Comparison of ENCODE assay signal across 8 cellular contexts in the genomic region with DNA sequence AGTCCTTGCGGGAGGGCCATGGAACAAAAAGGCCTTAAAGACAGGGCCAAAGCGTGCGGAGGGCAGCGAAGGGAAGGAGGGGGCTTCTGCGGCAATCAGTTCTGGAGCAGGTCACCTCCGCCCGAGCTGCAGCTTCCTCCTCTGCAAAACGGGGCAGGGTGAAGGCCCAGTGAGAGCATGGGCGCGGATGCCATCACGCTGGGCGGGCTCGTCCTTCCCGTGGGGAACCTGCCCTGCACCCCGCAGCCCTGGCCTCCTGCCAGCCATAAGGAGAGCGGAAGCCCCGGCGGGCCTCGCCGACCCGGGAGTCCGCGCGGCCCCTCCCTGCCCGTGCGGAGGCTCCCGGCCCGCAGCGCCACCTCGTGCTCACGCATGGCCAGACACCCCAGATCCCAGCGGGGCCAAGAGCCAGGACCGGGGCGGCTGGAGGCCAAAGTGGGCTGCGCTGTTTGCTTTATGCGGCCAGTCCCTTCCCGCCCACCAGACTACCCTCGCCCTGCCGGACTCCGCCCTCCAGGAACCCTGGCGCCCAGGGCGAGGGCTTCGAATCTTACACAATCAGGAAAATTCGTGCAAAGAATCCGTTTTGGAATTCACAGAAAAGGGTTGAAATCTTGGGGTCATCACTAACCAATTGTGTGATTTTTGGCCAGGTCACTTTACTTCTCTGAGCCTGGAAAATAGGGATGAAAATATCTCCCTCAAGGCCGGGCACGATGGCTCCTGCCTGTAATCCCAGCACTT. TPM values are rescaled to one million over a fixed set of nuclear protein-coding genes. Genes with fewer than 3 reads are reported as not detected.
DNase-seq lines count a peak whose midpoint lies in the region; ATAC-seq and TF ChIP-seq lines count a peak whose summit lies in the region.

No MANE protein-coding gene starts in this region.

- H3K36me3 Mint-ChIP-seq in natural killer cell: no peaks in the 10 kb centered on the region
- no peaks in the 10 kb centered on the region for H3K36me3 Mint-ChIP-seq in stimulated activated naive B cell treated with anti-CD40 and anti-IgM and Interleukin-4, amounts not matched to agents 10 μg/mL and 1 μg/mL and 100 μg/mL, for 72 hours

- peak overlapping the region; percentile 90 for H3K4me2 ChIP-seq in PC-3 (ENCODE audit: low read length)

- no peaks in the 10 kb centered on the region for H4K20me1 ChIP-seq in PC-3 (ENCODE audit: low read length)

- intact Hi-C loops in PC-3 (cut with micrococcal nuclease): loop anchor here (1.0 kb wide), 1 partner anchor 65 kb away; no protein-coding TSS in a partner anchor
- intact Hi-C loops in natural killer cell (cut with micrococcal nuclease): loop anchor here (1.0 kb wide), 1 partner anchor 78 kb away; no protein-coding TSS in a partner anchor

- H3K4me3 ChIP-seq in PC-3 (ENCODE audit: low read length): peak overlapping the region; percentile 57
- H3K4me3 ChIP-seq in fibroblast of mammary gland (ENCODE audit: control insufficient read depth, low read depth, low read length): peak overlapping the region; percentile 15

- peak; percentile 60 for DNase-seq in SIG-M5 treated with dmso at 0.1 percent for 504 hours (lab: John Stamatoyannopoulos, UW; ENCODE audit: unreplicated experiment)
- DNase-seq in SIG-M5 (lab: John Stamatoyannopoulos, UW): no peak
- DNase-seq in PC-3: peak; percentile 81
- DNase-seq in activated T-helper 1 cell treated with Interleukin-2 at 50 U/mL for 16 hours (ENCODE audit: low read depth): peak; percentile 64
- DNase-seq in fibroblast of mammary gland (ENCODE audit: low read depth): peak; percentile 70
- DNase-seq in natural killer cell: peak; percentile 67
- DNase-seq in stimulated activated naive B cell treated with anti-CD40 and anti-IgM and Interleukin-4, amounts not matched to agents 10 μg/mL and 1 μg/mL and 100 μg/mL, for 72 hours: peak; percentile 68

- peak overlapping the region; percentile 77 for H2AFZ ChIP-seq in PC-3 (ENCODE audit: low read length)

- H3K4me3 Mint-ChIP-seq in natural killer cell: peak overlapping the region; percentile 53
- H3K4me3 Mint-ChIP-seq in stimulated activated naive B cell treated with anti-CD40 and anti-IgM and Interleukin-4, amounts not matched to agents 10 μg/mL and 1 μg/mL and 100 μg/mL, for 72 hours: peak overlapping the region; percentile 56 to 72

- H3K9me3 Mint-ChIP-seq in natural killer cell: no peaks in the 10 kb centered on the region
- no peaks in the 10 kb centered on the region for H3K9me3 Mint-ChIP-seq in stimulated activated naive B cell treated with anti-CD40 and anti-IgM and Interleukin-4, amounts not matched to agents 10 μg/mL and 1 μg/mL and 100 μg/mL, for 72 hours

- POLR2A ChIA-PET in PC-3 (lab: Charles Lee; ENCODE audit: unreplicated experiment): interaction anchor here (0.7 kb wide), 1 partner anchor 65 kb away, joined by 4 read pairs; no protein-coding TSS in a partner anchor

- TF ChIP-seq CTCF in PC-3 (conservative IDR thresholded peaks at IDR 0.05; ENCODE audit: low read depth, low read length) (peak; percentile 96), fibroblast of mammary gland (conservative IDR thresholded peaks at IDR 0.05; ENCODE audit: control insufficient read depth, insufficient read depth, low read depth, low read length) (peak; percentile 54), natural killer cell (IDR thresholded peaks at IDR 0.05) (peak; percentile 88)

- ATAC-seq in HG03354 (IDR thresholded peaks at IDR 0.05; ENCODE audit: poor library complexity, severe bottlenecking, unreplicated experiment) (peak; percentile 86), PC-3 (peak; percentile 87), natural killer cell (peak; percentile 90 to 98 (median 98))
- peak; percentile 94 to 95 for ATAC-seq in stimulated activated naive B cell treated with anti-CD40 and anti-IgM and Interleukin-4, amounts not matched to agents 10 μg/mL and 1 μg/mL and 100 μg/mL, for 72 hours (replicated peaks)

- no peaks in the 10 kb centered on the region for H3K9me3 ChIP-seq in PC-3 (ENCODE audit: low read length)

- H3K79me2 ChIP-seq in PC-3 (ENCODE audit: low read length): peaks cover 4% of the 10 kb centered on the region; the same call in 1 of the 2 replicates

- no peaks in the 10 kb centered on the region for H3K9me2 ChIP-seq in PC-3 (replicated peaks; ENCODE audit: low read length)

- peak overlapping the region; percentile 36 for H3K9ac ChIP-seq in PC-3 (ENCODE audit: low read length)

- peaks cover 7 to 9% of the 10 kb centered on the region in 2 donors for H3K27me3 Mint-ChIP-seq in natural killer cell (ENCODE audit: low read depth in 2 of 2)
- H3K27me3 Mint-ChIP-seq in stimulated activated naive B cell treated with anti-CD40 and anti-IgM and Interleukin-4, amounts not matched to agents 10 μg/mL and 1 μg/mL and 100 μg/mL, for 72 hours: peaks cover 20 to 24% of the 10 kb centered on the region in 2 donors

- peaks cover 3% of the 10 kb centered on the region for H3K36me3 ChIP-seq in PC-3 (ENCODE audit: low read depth, low read length)

- peaks cover 0 to 19% of the 10 kb centered on the region in 2 donors for H3K4me1 Mint-ChIP-seq in natural killer cell
- peaks cover 4 to 9% of the 10 kb centered on the region in 2 donors for H3K4me1 Mint-ChIP-seq in stimulated activated naive B cell treated with anti-CD40 and anti-IgM and Interleukin-4, amounts not matched to agents 10 μg/mL and 1 μg/mL and 100 μg/mL, for 72 hours

- H3F3A ChIP-seq in PC-3 (ENCODE audit: low read length, unreplicated experiment): no peaks in the 10 kb centered on the region

- no peaks in the 10 kb centered on the region for H3K27me3 ChIP-seq in PC-3 (ENCODE audit: low read length)

- BruUV-seq in PC-3 (replicated peaks; lab: Mats Ljungman, UMichigan): no TSS peak

- no peak overlapping the region for H3K27ac ChIP-seq in PC-3 (ENCODE audit: low read length)

- peaks cover 9% of the 10 kb centered on the region for H3K4me1 ChIP-seq in PC-3 (ENCODE audit: insufficient read depth, low read length)

- CTCF ChIA-PET in PC-3 (lab: Charles Lee): interaction anchor here (0.7 to 2.4 kb wide), 4 partner anchors 60 to 120 kb away, joined by 3 to 35 read pairs (median 4); no protein-coding TSS in a partner anchor

- peak overlapping the region in 1 of 2 donors; percentile 52 for H3K27ac Mint-ChIP-seq in natural killer cell
- no peak overlapping the region for H3K27ac Mint-ChIP-seq in stimulated activated naive B cell treated with anti-CD40 and anti-IgM and Interleukin-4, amounts not matched to agents 10 μg/mL and 1 μg/mL and 100 μg/mL, for 72 hours

RNA-seq across cellular contexts. Expression of a gene that starts 16.1 kb away (rescaled TPM):
- total RNA-seq in PC-3 (2014; rRNA removed): 32.1 and 39.2 TPM in 2 replicates
- total RNA-seq in natural killer cell: not detected

Comparison
In these comparisons a context has a peak if more than half of its experiments do, and no peak if none do; other contexts are left out.
1. RNA of a gene that starts 16.1 kb away (total RNA-seq): 32.1 to 39.2 TPM in PC-3; not detected in natural killer cell; every median in the first group is over 10 times any median in the second.
2. Peak in every context shown above with its lines, with median percentiles within 50 percentile points of each other: ATAC-seq and CTCF ChIP-seq.